ENCODE assay signal across 9 cellular contexts in the genomic region with DNA sequence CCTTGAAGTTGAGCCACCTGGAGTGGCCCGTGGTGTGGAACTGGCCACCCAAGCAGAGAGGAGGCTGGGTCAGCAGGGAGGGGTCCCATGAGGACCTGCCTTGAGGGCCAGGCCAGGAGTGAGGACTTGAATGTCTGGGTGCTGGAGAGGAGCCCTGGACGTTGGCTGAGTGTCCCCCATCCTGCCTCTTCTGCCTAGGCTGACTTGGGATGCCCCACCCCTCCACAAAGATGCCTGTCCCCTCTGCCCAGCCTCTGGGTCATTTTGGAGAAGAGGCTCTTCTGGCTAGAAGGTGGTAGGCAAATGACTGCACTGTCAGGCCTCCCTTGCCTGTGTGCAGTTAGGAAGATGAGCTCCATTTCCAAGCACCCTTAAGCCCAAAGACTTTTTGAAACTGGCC. TPM values are rescaled to one million over a fixed set of nuclear protein-coding genes. Genes with fewer than 3 reads are reported as not detected.
DNase-seq lines count a peak whose midpoint lies in the region; ATAC-seq and TF ChIP-seq lines count a peak whose summit lies in the region.
"Had no signal": no experiment of that assay in that cellular context is flagged by ENCODE, and none has a peak within 500 bp of the region (broad histone marks: within the 10 kb centered on the region; RNA-seq: fewer than 3 reads in every experiment).

No MANE protein-coding gene starts in this region.

- BruUV-seq in IMR-90 (replicated peaks; lab: Mats Ljungman, UMichigan) (no TSS peak), MCF 10A (replicated peaks; lab: Mats Ljungman, UMichigan) (no TSS peak)

- no peak overlapping the region for H3K18ac ChIP-seq in IMR-90 (ENCODE audit: low read depth, low read length)

- peak overlapping the region; percentile 77 for H3K4me3 Mint-ChIP-seq in MCF 10A (ENCODE audit: unreplicated experiment)

- peaks cover 23% of the 10 kb centered on the region for H3K9me1 ChIP-seq in IMR-90 (ENCODE audit: insufficient read depth, low read length)

- no peak overlapping the region for H2BK120ac ChIP-seq in IMR-90 (ENCODE audit: low read depth, low read length)

- H3K4me3 ChIP-seq in AG04450 (ENCODE audit: low read depth, low read length) (peak overlapping the region; percentile 71), IMR-90 (ENCODE audit: insufficient read depth, low read depth, low read length) (no peak overlapping the region), neural cell (ENCODE audit: low read length) (peak overlapping the region; percentile 88)

- no peak overlapping the region for H3K27ac Mint-ChIP-seq in MCF 10A (ENCODE audit: low read depth, unreplicated experiment)

- peak overlapping the region; percentile 56 for H2AK5ac ChIP-seq in IMR-90 (ENCODE audit: low read depth, low read length)

- H3K9me3 ChIP-seq in AG04450 (ENCODE audit: control insufficient read depth, insufficient read depth, low read length) = no peaks in the 10 kb centered on the region; the same call in 1 of the 2 replicates
- no peaks in the 10 kb centered on the region for H3K9me3 ChIP-seq in IMR-90 (ENCODE audit: control insufficient read depth, insufficient read depth, low read length)
- no peaks in the 10 kb centered on the region for H3K9me3 ChIP-seq in neural cell (ENCODE audit: low read length)

- H4K8ac ChIP-seq in IMR-90 (ENCODE audit: low read depth in 2 of 2, low read length in 2 of 2) = no peak overlapping the region; a peak in 1 of 4 replicates

- no CpG with 5 or more reads among the region's 2 CpGs for WGBS in IMR-90 (ENCODE audit: extremely low coverage in 2 of 2, insufficient read length in 1 of 2), 2 experiments

- no peak overlapping the region for H3K27ac ChIP-seq in AG04450 (ENCODE audit: low read depth, low read length)
- H3K27ac ChIP-seq in IMR-90 (ENCODE audit: insufficient read depth, low read length) = no peak overlapping the region
- no peak overlapping the region for H3K27ac ChIP-seq in neural cell (ENCODE audit: low read length)

- no peak for DNase-seq in AG04450 (ENCODE audit: low read depth, low spot score)
- no peak for DNase-seq in IMR-90
- DNase-seq in MCF 10A (ENCODE audit: unreplicated experiment) = no peak
- no peak for DNase-seq in SIG-M5 (lab: John Stamatoyannopoulos, UW)
- DNase-seq in anterior cingulate cortex (lab: John Stamatoyannopoulos, UW) = no peak

- no peaks in the 10 kb centered on the region for H3K9me3 Mint-ChIP-seq in MCF 10A (ENCODE audit: unreplicated experiment)

- H3K23ac ChIP-seq in IMR-90 (ENCODE audit: low read depth, low read length) = peak overlapping the region; percentile 57

- H2AFZ ChIP-seq in IMR-90 (replicated peaks; ENCODE audit: low read length, poor library complexity) (peak overlapping the region; percentile 0), neural cell (ENCODE audit: low read depth, low read length) (no peak overlapping the region)

- H3K79me1 ChIP-seq in IMR-90 (ENCODE audit: low read depth in 1 of 2, low read length in 2 of 2) = peaks cover 4 to 68% of the 10 kb centered on the region in 2 experiments

- intact Hi-C loops in IMR-90 (cut with micrococcal nuclease) (no loop called here), MCF 10A (cut with micrococcal nuclease) (no loop called here)

- no peak for TF ChIP-seq EP300 in neural cell (conservative IDR thresholded peaks at IDR 0.05; ENCODE audit: poor library complexity, severe bottlenecking)

- H4K91ac ChIP-seq in IMR-90 (ENCODE audit: insufficient read depth, low read depth, low read length) = no peak overlapping the region

- H3K14ac ChIP-seq in IMR-90 (replicated peaks; ENCODE audit: low read depth, low read length) = 0 out of 2 replicates have a peak overlapping the region, but pooled peaks have one; percentile 41

- peaks cover 30% of the 10 kb centered on the region for H3K79me2 ChIP-seq in neural cell (replicated peaks; ENCODE audit: insufficient read depth, low read length)
- H3K79me2 ChIP-seq: parathyroid adenoma had no signal

- H2BK15ac ChIP-seq in IMR-90 (ENCODE audit: low read depth, low read length) = no peak overlapping the region

- H3K27me3 Mint-ChIP-seq in MCF 10A (ENCODE audit: insufficient read depth, unreplicated experiment) = no peaks in the 10 kb centered on the region

- dilution Hi-C loops in IMR-90 (cut with HindIII; ENCODE audit: low sequenced_read_pairs, unreplicated experiment) = no loop called here

- in situ Hi-C loops in IMR-90 (cut with MboI; ENCODE audit: low sequenced_read_pairs) = no loop called here

- ATAC-seq in IMR-90 (ENCODE audit: low read depth) (no peak), GM18867 (IDR thresholded peaks at IDR 0.05; ENCODE audit: unreplicated experiment) (no peak), HG02642 (IDR thresholded peaks at IDR 0.05; ENCODE audit: poor library complexity, unreplicated experiment) (no peak)

- no peaks in the 10 kb centered on the region for H3K36me3 ChIP-seq in IMR-90 (ENCODE audit: control insufficient read depth, insufficient read depth, low read length)
- no peaks in the 10 kb centered on the region for H3K36me3 ChIP-seq in neural cell (ENCODE audit: insufficient read depth, low read length)

- peaks cover 30% of the 10 kb centered on the region for H3K4me1 ChIP-seq in IMR-90 (ENCODE audit: control insufficient read depth, insufficient read depth, low read length)

- H3K4me2 ChIP-seq in IMR-90 (ENCODE audit: low read depth, low read length) = peak overlapping the region; percentile 32; the same call in 1 of the 2 replicates
- H3K4me2 ChIP-seq in neural cell (ENCODE audit: low read length) = peak overlapping the region; percentile 80

- peaks cover 7% of the 10 kb centered on the region for H3K36me3 Mint-ChIP-seq in MCF 10A (ENCODE audit: insufficient read depth, unreplicated experiment)

- H2BK5ac ChIP-seq in IMR-90 (ENCODE audit: low read depth, low read length, poor library complexity, severe bottlenecking) = no peak overlapping the region

- H4K20me1 ChIP-seq in IMR-90 (ENCODE audit: insufficient read depth, low read length) = peaks cover 52% of the 10 kb centered on the region
- no peaks in the 10 kb centered on the region for H4K20me1 ChIP-seq in neural cell (ENCODE audit: insufficient read depth)

- no peak for TF ChIP-seq POLR2A in IMR-90 (IDR thresholded peaks at IDR 0.05; ENCODE audit: low read depth, low read length)

- H3K9ac ChIP-seq in IMR-90 (ENCODE audit: low read depth, low read length) (no peak overlapping the region; the same call in 1 of the 2 replicates), neural cell (ENCODE audit: low read length) (no peak overlapping the region)
- H3K9ac ChIP-seq: parathyroid adenoma had no signal

- H3F3A ChIP-seq in neural cell (ENCODE audit: insufficient read depth, low read length, poor library complexity, severe bottlenecking) = peaks cover 3% of the 10 kb centered on the region

- H3K56ac ChIP-seq in IMR-90 (ENCODE audit: extremely low read depth, insufficient read depth, low read length) = no peak overlapping the region

- H3K27me3 ChIP-seq in AG04450 (ENCODE audit: control insufficient read depth, insufficient read depth, low read length) (no peaks in the 10 kb centered on the region), IMR-90 (ENCODE audit: control insufficient read depth, insufficient read depth, low read length) (no peaks in the 10 kb centered on the region), neural cell (ENCODE audit: insufficient read depth, low read depth, low read length) (no peaks in the 10 kb centered on the region)

- TF ChIP-seq RAD21 in IMR-90 (IDR thresholded peaks at IDR 0.05; ENCODE audit: low read length) = no peak
- no peak for TF ChIP-seq RAD21 in neural cell (conservative IDR thresholded peaks at IDR 0.05)

- no peak overlapping the region for H2BK20ac ChIP-seq in IMR-90 (ENCODE audit: low read depth, low read length)

- H4K5ac ChIP-seq in IMR-90 (ENCODE audit: low read depth, low read length) = no peak overlapping the region

- H3K4ac ChIP-seq in IMR-90 (ENCODE audit: low read depth, low read length) = peak overlapping the region; percentile 3

- peak overlapping the region; percentile 4 for H2AK9ac ChIP-seq in IMR-90 (replicated peaks; ENCODE audit: low read depth, low read length, poor library complexity)

- H3K9me2 ChIP-seq in neural cell (ENCODE audit: insufficient read depth, low read length) = no peaks in the 10 kb centered on the region

- CTCF ChIA-PET in AG04450 (lab: Charles Lee) (interaction anchor here (1.5 to 1.7 kb wide), 2 partner anchors 19 to 141 kb away, joined by 3 to 5 read pairs; no protein-coding TSS in a partner anchor), IMR-90 (lab: Yijun Ruan, JAX) (interaction anchor here (0.6 kb wide), 1 partner anchor 56 kb away, joined by 3 read pairs; no protein-coding TSS in a partner anchor), MCF 10A (lab: Yijun Ruan, JAX) (interaction anchor here (0.9 to 2.9 kb wide), 5 partner anchors 9 to 142 kb away, joined by 3 to 8 read pairs (median 3); no protein-coding TSS in a partner anchor)

- no peak for TF ChIP-seq CTCF in AG04450 (IDR thresholded peaks at IDR 0.05; ENCODE audit: low read depth, low read length)
- no peak for TF ChIP-seq CTCF in IMR-90 (conservative IDR thresholded peaks at IDR 0.05; ENCODE audit: low read depth, low read length)
- TF ChIP-seq CTCF in MCF 10A (IDR thresholded peaks at IDR 0.05; ENCODE audit: unreplicated experiment) = no peak
- TF ChIP-seq CTCF in neural cell (IDR thresholded peaks at IDR 0.05; ENCODE audit: poor library complexity, severe bottlenecking) = no peak

- POLR2A ChIA-PET in AG04450 (lab: Yijun Ruan, JAX) = interaction anchor here (0.7 kb wide), 1 partner anchor 82 kb away, joined by 3 read pairs; no protein-coding TSS in a partner anchor
- POLR2A ChIA-PET in IMR-90 (lab: Charles Lee; ENCODE audit: unreplicated experiment) = interaction anchor here (0.6 to 1.2 kb wide), 2 partner anchors 9 to 99 kb away, joined by 3 read pairs; no protein-coding TSS in a partner anchor
- POLR2A ChIA-PET in MCF 10A (lab: Yijun Ruan, JAX) = interaction anchor here (1.3 to 2.7 kb wide), 3 partner anchors 18 to 142 kb away, joined by 4 to 12 read pairs (median 4); partner anchors contain the start of gene ELL

- peaks cover 33% of the 10 kb centered on the region for H3K4me1 Mint-ChIP-seq in MCF 10A (ENCODE audit: insufficient read depth, unreplicated experiment)

RNA-seq across cellular contexts. Expression of gene SSBP4, which starts 1.7 kb away (rescaled TPM):
- 9.4 and 12.6 TPM in 2 replicates for polyA plus RNA-seq in AG04450 (2011; rRNA removed)
- polyA minus RNA-seq in AG04450 (2011; rRNA and poly(A)+ RNA removed) = 18.0 and 18.5 TPM in 2 replicates
- total RNA-seq in IMR-90 (2012; rRNA removed) = 13.3 and 14.9 TPM in 2 replicates
- polyA plus RNA-seq in IMR-90 (2012; rRNA removed) = 39.7 and 48.1 TPM in 2 replicates
- 36.0 and 75.3 TPM in 2 replicates for polyA plus RNA-seq in IMR-90 (2012; cell fraction: cytosol; rRNA removed)
- 110 and 323 TPM in 2 replicates for polyA plus RNA-seq in IMR-90 (2012; cell fraction: nucleus; rRNA removed; ENCODE audit: low replicate concordance)
- 22.3 and 26.3 TPM in 2 replicates for total RNA-seq in MCF 10A (2022)
- 148 and 166 TPM in 2 replicates for polyA plus RNA-seq in neural cell
- polyA minus RNA-seq in neural cell = 75.0 and 80.3 TPM in 2 replicates

RNA-seq across cellular contexts. Expression of gene ISYNA1, which starts 17.0 kb away (rescaled TPM):
- polyA plus RNA-seq in AG04450 (2011; rRNA removed) = 13.3 and 19.2 TPM in 2 replicates
- polyA minus RNA-seq in AG04450 (2011; rRNA and poly(A)+ RNA removed) = 13.2 and 18.3 TPM in 2 replicates
- 3.4 and 3.9 TPM in 2 replicates for total RNA-seq in IMR-90 (2012; rRNA removed)
- 24.7 and 29.4 TPM in 2 replicates for polyA plus RNA-seq in IMR-90 (2012; rRNA removed)
- polyA plus RNA-seq in IMR-90 (2012; cell fraction: cytosol; rRNA removed) = 12.2 and 29.5 TPM in 2 replicates
- polyA plus RNA-seq in IMR-90 (2012; cell fraction: nucleus; rRNA removed; ENCODE audit: low replicate concordance) = 118 and 248 TPM in 2 replicates
- 6.8 and 7.7 TPM in 2 replicates for total RNA-seq in MCF 10A (2022)
- 123 and 164 TPM in 2 replicates for polyA plus RNA-seq in neural cell
- polyA minus RNA-seq in neural cell = 47.0 and 53.0 TPM in 2 replicates

RNA-seq across cellular contexts. Expression of gene LRRC25, which starts 23.5 kb away (rescaled TPM):
- 0.12 and 0.32 TPM in 2 replicates for polyA plus RNA-seq in AG04450 (2011; rRNA removed)
- 0.17 and 0.60 TPM in 2 replicates for polyA minus RNA-seq in AG04450 (2011; rRNA and poly(A)+ RNA removed)
- total RNA-seq in IMR-90 (2012; rRNA removed) = not detected in 2 replicates
- 0.03 TPM in 1 of 2 replicates, not detected in the other for polyA plus RNA-seq in IMR-90 (2012; rRNA removed)
- 0.08 and 0.09 TPM in 2 replicates for polyA plus RNA-seq in IMR-90 (2012; cell fraction: cytosol; rRNA removed)
- polyA plus RNA-seq in IMR-90 (2012; cell fraction: nucleus; rRNA removed; ENCODE audit: low replicate concordance) = 0.08 TPM in 1 of 2 replicates, not detected in the other
- not detected in 2 replicates for total RNA-seq in MCF 10A (2022)
- not detected in 2 replicates for polyA plus RNA-seq in neural cell
- not detected in 2 replicates for polyA minus RNA-seq in neural cell

RNA-seq across cellular contexts. Expression of gene GDF15, which starts 35.0 kb away (rescaled TPM):
- polyA plus RNA-seq in AG04450 (2011; rRNA removed) = 25.0 and 35.9 TPM in 2 replicates
- 9.5 and 14.5 TPM in 2 replicates for polyA minus RNA-seq in AG04450 (2011; rRNA and poly(A)+ RNA removed)
- 5.6 and 10.3 TPM in 2 replicates for total RNA-seq in IMR-90 (2012; rRNA removed)
- polyA plus RNA-seq in IMR-90 (2012; rRNA removed) = 43.5 and 49.8 TPM in 2 replicates
- polyA plus RNA-seq in IMR-90 (2012; cell fraction: cytosol; rRNA removed) = 84.3 and 176 TPM in 2 replicates
- 56.9 and 109 TPM in 2 replicates for polyA plus RNA-seq in IMR-90 (2012; cell fraction: nucleus; rRNA removed; ENCODE audit: low replicate concordance)
- total RNA-seq in MCF 10A (2022) = 193 and 288 TPM in 2 replicates
- 1.6 TPM in 1 of 2 replicates, not detected in the other for polyA plus RNA-seq in neural cell
- polyA minus RNA-seq in neural cell = not detected in 2 replicates
